In the genomic region with DNA sequence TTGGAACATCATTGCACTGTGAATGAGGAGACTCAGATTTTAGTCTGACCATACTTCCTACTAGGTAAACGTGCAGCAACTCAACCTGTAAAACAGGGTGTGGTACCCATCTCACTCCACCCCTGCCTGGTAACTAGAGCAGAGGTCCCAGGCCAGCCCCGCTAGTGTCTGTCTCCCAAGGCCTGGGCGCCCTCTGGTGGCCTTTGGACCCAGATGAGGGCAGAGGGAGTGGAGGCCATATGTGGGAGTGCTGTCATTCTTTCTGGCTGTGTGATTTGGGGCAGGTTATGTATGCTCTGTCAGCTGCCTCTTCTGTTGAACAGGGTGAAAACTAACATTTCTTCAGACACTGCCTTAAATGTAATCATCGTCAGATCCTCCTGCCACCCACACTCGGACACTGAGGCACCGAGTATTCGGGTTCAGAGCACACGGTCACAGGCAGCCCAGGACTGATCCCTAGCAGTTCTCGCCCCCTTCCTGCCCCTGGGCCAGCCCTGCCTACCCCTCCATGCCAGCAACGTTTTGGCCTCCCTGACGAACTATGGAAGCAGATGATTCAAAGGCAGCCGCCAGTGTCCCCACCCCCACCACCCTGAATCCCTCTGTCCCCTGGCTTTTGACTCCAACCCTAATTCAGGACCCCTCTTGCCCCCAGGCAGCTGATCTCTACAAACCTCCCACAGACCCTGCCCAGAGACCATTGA, we compare ENCODE assay signal across 8 cellular contexts.
A peak's percentile ranks its signal among the peaks of the same experiment; 100 is the strongest.
DNase-seq lines count a peak whose midpoint lies in the region; TF ChIP-seq lines count a peak whose summit lies in the region.

No MANE protein-coding gene starts in this region.

- CTCF ChIA-PET in Caco-2 (lab: Charles Lee), result no interaction called here

- no peaks in the 10 kb centered on the region for H3K36me3 ChIP-seq in Caco-2 (ENCODE audit: control insufficient read depth, insufficient read depth, low read length)
- H3K36me3 ChIP-seq in NT2/D1 (ENCODE audit: insufficient read depth, insufficient read length, low read length), result no peaks in the 10 kb centered on the region

- H3K27me3 Mint-ChIP-seq in Caco-2 (ENCODE audit: insufficient read depth, unreplicated experiment), result no peaks in the 10 kb centered on the region

- H3K4me1 ChIP-seq in Caco-2 (no peaks in the 10 kb centered on the region), NT2/D1 (ENCODE audit: insufficient read depth, insufficient read length) (peaks cover 7% of the 10 kb centered on the region)

- no peaks in the 10 kb centered on the region for H3K9me3 Mint-ChIP-seq in Caco-2 (ENCODE audit: unreplicated experiment)

- peak; percentile 92 to 93 for DNase-seq in Caco-2
- DNase-seq in GM20000 (ENCODE audit: low spot score), result peak; percentile 88
- DNase-seq in HPDE6-E6E7 (ENCODE audit: extremely low spot score), result peak; percentile 91
- peak; percentile 90 for DNase-seq in NT2/D1 (ENCODE audit: low read depth, low spot score)
- DNase-seq in activated CD8-positive, alpha-beta memory T cell treated with anti-CD3 and anti-CD28 coated beads, Interleukin-2, amount 50 U/mL, for 24 hours (ENCODE audit: extremely low read depth), result peak; percentile 69
- peak; percentile 77 for DNase-seq in epidermal melanocyte (ENCODE audit: insufficient read length, low spot score)
- peak; percentile 87 for DNase-seq in myocyte (ENCODE audit: low read depth)
- DNase-seq in stimulated activated CD8-positive, alpha-beta memory T cell treated with anti-CD3 and anti-CD28 coated beads, Interleukin-7, amount 100 ng/mL, for 24 hours (ENCODE audit: low read depth), result peak; percentile 74

- no peaks in the 10 kb centered on the region for H3K4me1 Mint-ChIP-seq in Caco-2 (ENCODE audit: low read depth, unreplicated experiment)

- no TSS peak for BruUV-seq in Caco-2 (replicated peaks; lab: Mats Ljungman, UMichigan)

- intact Hi-C loops in Caco-2 (cut with micrococcal nuclease; ENCODE audit: unreplicated experiment), result loop anchor here (1.0 to 2.0 kb wide), 4 partner anchors 33 to 376 kb away; no protein-coding TSS in a partner anchor

- H3K36me3 Mint-ChIP-seq in Caco-2 (ENCODE audit: insufficient read depth, unreplicated experiment), result no peaks in the 10 kb centered on the region

- POLR2A ChIA-PET in Caco-2 (lab: Charles Lee), result no interaction called here

- H3K9me3 ChIP-seq in Caco-2 (no peaks in the 10 kb centered on the region), NT2/D1 (ENCODE audit: insufficient read depth, low read length) (no peaks in the 10 kb centered on the region)

- no peak overlapping the region for H3K4me3 ChIP-seq in Caco-2 (ENCODE audit: low read depth, low read length)
- H3K4me3 ChIP-seq in NT2/D1 (ENCODE audit: insufficient read length, low read depth), result no peak overlapping the region

- no peak overlapping the region for H3K9ac ChIP-seq in NT2/D1 (ENCODE audit: insufficient read length, low read depth)

- no peaks in the 10 kb centered on the region for H3K27me3 ChIP-seq in Caco-2 (replicated peaks; ENCODE audit: control insufficient read depth, insufficient read depth, low read length)
- peaks cover 3% of the 10 kb centered on the region for H3K27me3 ChIP-seq in NT2/D1 (ENCODE audit: insufficient read depth, insufficient read length)

- H3K27ac Mint-ChIP-seq in Caco-2 (ENCODE audit: unreplicated experiment), result no peak overlapping the region

- TF ChIP-seq CTCF in Caco-2 (IDR thresholded peaks at IDR 0.05; ENCODE audit: insufficient read depth in 1 of 2, low read depth in 1 of 2, low read length in 1 of 2, severe bottlenecking in 1 of 2, unreplicated experiment in 1 of 2) (peak; percentile 90 to 94), GM20000 (IDR thresholded peaks at IDR 0.05; ENCODE audit: extremely low read depth, missing control alignments) (peak; percentile 66)

- no peak overlapping the region for H3K4me3 Mint-ChIP-seq in Caco-2 (ENCODE audit: unreplicated experiment)
